Comparison of ENCODE assay signal across 25 cellular contexts in the genomic region with DNA sequence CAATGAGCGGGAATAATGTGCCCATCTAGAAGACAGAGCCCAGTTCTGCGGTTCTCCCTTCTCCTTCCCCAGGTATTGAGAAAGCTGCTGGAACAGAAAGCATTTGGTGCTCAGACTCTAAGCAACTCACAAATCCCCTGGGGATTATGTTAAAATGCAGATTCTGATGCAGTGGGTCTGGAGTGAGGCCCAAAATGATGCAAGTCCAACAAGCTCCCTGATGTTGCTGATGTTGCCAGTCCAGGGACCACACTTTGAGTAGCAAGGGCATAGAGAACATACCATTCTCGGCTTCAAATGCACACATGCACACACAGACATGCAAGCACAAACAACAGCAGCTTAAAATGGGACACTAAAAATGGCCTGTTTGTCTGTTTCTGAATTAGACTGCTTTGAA.
DNase-seq lines count a peak whose midpoint lies in the region; ATAC-seq, FAIRE-seq and TF ChIP-seq lines count a peak whose summit lies in the region.
"Had no signal": no experiment of that assay in that cellular context is flagged by ENCODE, and none has a peak within 500 bp of the region (broad histone marks: within the 10 kb centered on the region; RNA-seq: fewer than 3 reads in every experiment).

No MANE protein-coding gene starts in this region.

- H3K4me3 ChIP-seq in AG10803 (ENCODE audit: low read length) (no peak overlapping the region), RWPE2 (ENCODE audit: severe bottlenecking) (no peak overlapping the region), endothelial cell of umbilical vein (replicated peaks in 1 of 3; ENCODE audit: insufficient read depth in 1 of 3, low read depth in 1 of 3, low read length in 3 of 3) (no peak overlapping the region), keratinocyte (ENCODE audit: control insufficient read depth in 2 of 3, extremely low read depth in 1 of 3, insufficient read depth in 2 of 3, low read depth in 1 of 3, low read length in 3 of 3) (no peak overlapping the region)
- H3K4me3 ChIP-seq: cardiac muscle cell, heart right ventricle, left ventricle myocardium inferior, smooth muscle cell, thyroid gland had no signal

- dilution Hi-C loops in endothelial cell of umbilical vein (cut with MboI; ENCODE audit: extremely low pct_ligation_motif_present, low sequenced_read_pairs) (no loop called here), keratinocyte (cut with MboI; ENCODE audit: extremely low pct_ligation_motif_present, low sequenced_read_pairs) (no loop called here)

- H3K36me3 Mint-ChIP-seq in activated CD8-positive, alpha-beta T cell treated with anti-CD3 and anti-CD28 coated beads, Interleukin-2, amount 10 ng/mL, durations not matched to agents 7 days and 5 days (ENCODE audit: low read depth): no peaks in the 10 kb centered on the region
- H3K36me3 Mint-ChIP-seq: activated naive CD4-positive, alpha-beta T cell treated with anti-CD3 and anti-CD28 coated beads, Interleukin-2, amount 50 U/mL, for 72 hours had no signal

- FAIRE-seq in endothelial cell of umbilical vein (lab: Jason Lieb, UNC) (no peak), keratinocyte (lab: Jason Lieb, UNC) (peak; percentile 76)

- H3K9ac ChIP-seq in endothelial cell of umbilical vein (replicated peaks; ENCODE audit: extremely low read depth, insufficient read depth, low read length) (no peak overlapping the region), keratinocyte (ENCODE audit: control insufficient read depth, extremely low read depth, insufficient read depth, low read length) (no peak overlapping the region)
- H3K9ac ChIP-seq: KMS-11 had no signal

- no peaks in the 10 kb centered on the region for H3K4me1 Mint-ChIP-seq in activated CD8-positive, alpha-beta T cell treated with anti-CD3 and anti-CD28 coated beads, Interleukin-2, amount 10 ng/mL, durations not matched to agents 7 days and 5 days (ENCODE audit: low read depth)
- H3K4me1 Mint-ChIP-seq: activated CD4-positive, alpha-beta T cell treated with anti-CD3 and anti-CD28 coated beads for 36 hours had no signal

- H4K20me1 ChIP-seq in endothelial cell of umbilical vein (replicated peaks; ENCODE audit: control insufficient read depth, extremely low read depth, insufficient read depth, low read length) (no peaks in the 10 kb centered on the region), keratinocyte (ENCODE audit: control insufficient read depth, extremely low read depth, insufficient read depth, low read length) (no peaks in the 10 kb centered on the region)

- BruUV-seq in endothelial cell of umbilical vein (replicated peaks; lab: Mats Ljungman, UMichigan): no TSS peak

- no peaks in the 10 kb centered on the region for H3K36me3 ChIP-seq in RWPE2 (ENCODE audit: low read depth)
- H3K36me3 ChIP-seq in endothelial cell of umbilical vein (ENCODE audit: control insufficient read depth in 2 of 2, extremely low read depth in 1 of 2, insufficient read depth in 2 of 2, low read length in 2 of 2): no peaks in the 10 kb centered on the region
- no peaks in the 10 kb centered on the region for H3K36me3 ChIP-seq in keratinocyte (ENCODE audit: control insufficient read depth in 2 of 2, extremely low read depth in 1 of 2, insufficient read depth in 2 of 2, low read length in 2 of 2)
- H3K36me3 ChIP-seq: cardiac muscle cell, heart right ventricle, left ventricle myocardium inferior, thyroid gland had no signal

- intact Hi-C loops in endothelial cell of umbilical vein (cut with micrococcal nuclease): loop anchor here (10.0 kb wide), 2 partner anchors 388 to 1498 kb away; no protein-coding TSS in a partner anchor

- TF ChIP-seq CTCF in AG10803 (conservative IDR thresholded peaks at IDR 0.05; ENCODE audit: low read length) (no peak), RWPE2 (IDR thresholded peaks at IDR 0.05; ENCODE audit: poor library complexity, severe bottlenecking) (no peak), endothelial cell of umbilical vein (IDR thresholded peaks at IDR 0.05; ENCODE audit: extremely low read depth in 1 of 2, insufficient read depth in 1 of 2, low read depth in 1 of 2, low read length in 2 of 2) (no peak), keratinocyte (optimal IDR thresholded peaks at IDR 0.05 in 1 of 3, IDR thresholded peaks at IDR 0.05 in 1 of 3, conservative IDR thresholded peaks at IDR 0.05 in 1 of 3; ENCODE audit: extremely low read depth in 1 of 3, insufficient read depth in 2 of 3, low read length in 3 of 3) (no peak)

- H3K9me3 ChIP-seq in RWPE2 (ENCODE audit: severe bottlenecking) (no peaks in the 10 kb centered on the region), endothelial cell of umbilical vein (replicated peaks; ENCODE audit: control insufficient read depth, insufficient read depth, low read length) (no peaks in the 10 kb centered on the region), keratinocyte (ENCODE audit: control insufficient read depth, low read depth, low read length) (no peaks in the 10 kb centered on the region)
- H3K9me3 ChIP-seq: heart right ventricle, left ventricle myocardium inferior, thyroid gland had no signal

- peaks cover 8% of the 10 kb centered on the region for H3K27me3 Mint-ChIP-seq in activated CD8-positive, alpha-beta T cell treated with anti-CD3 and anti-CD28 coated beads, Interleukin-2, amount 10 ng/mL, durations not matched to agents 7 days and 5 days (ENCODE audit: low read depth)
- H3K27me3 Mint-ChIP-seq: progenitor cell of endocrine pancreas had no signal

- H3K27ac Mint-ChIP-seq in activated CD8-positive, alpha-beta T cell treated with anti-CD3 and anti-CD28 coated beads, Interleukin-2, amount 10 ng/mL, durations not matched to agents 7 days and 5 days: no peak overlapping the region
- H3K27ac Mint-ChIP-seq: activated CD4-positive, alpha-beta T cell treated with anti-CD3 and anti-CD28 coated beads for 36 hours; activated naive CD4-positive, alpha-beta T cell treated with anti-CD3 and anti-CD28 coated beads, Interleukin-2, amount 50 U/mL, for 72 hours; H9; progenitor cell of endocrine pancreas had no signal

- CTCF ChIA-PET in endothelial cell of umbilical vein (lab: Charles Lee): interaction anchor here (1.2 to 5.4 kb wide), 12 partner anchors 12 to 1296 kb away, joined by 3 to 84 read pairs (median 9); no protein-coding TSS in a partner anchor
- CTCF ChIA-PET in activated CD8-positive, alpha-beta T cell treated with anti-CD3 and anti-CD28 coated beads, Interleukin-2, amount 10 ng/mL, durations not matched to agents 7 days and 5 days (lab: Charles Lee): interaction anchor here (1.1 kb wide), 1 partner anchor 43 kb away, joined by 3 read pairs; no protein-coding TSS in a partner anchor

- no peaks in the 10 kb centered on the region for H3K9me1 ChIP-seq in endothelial cell of umbilical vein (replicated peaks; ENCODE audit: control insufficient read depth, extremely low read depth, insufficient read depth, low read length)
- H3K9me1 ChIP-seq in keratinocyte (ENCODE audit: control insufficient read depth, extremely low read depth, insufficient read depth, low read length): peaks cover 3% of the 10 kb centered on the region

- no peaks in the 10 kb centered on the region for H3K9me3 Mint-ChIP-seq in activated CD8-positive, alpha-beta T cell treated with anti-CD3 and anti-CD28 coated beads, Interleukin-2, amount 10 ng/mL, durations not matched to agents 7 days and 5 days (ENCODE audit: insufficient read depth)
- H3K9me3 Mint-ChIP-seq: activated naive CD4-positive, alpha-beta T cell treated with anti-CD3 and anti-CD28 coated beads, Interleukin-2, amount 50 U/mL, for 72 hours; H9; neural crest cell had no signal

- peak overlapping the region; percentile 80 for H3K27ac ChIP-seq in RWPE2 (ENCODE audit: poor library complexity, severe bottlenecking)
- H3K27ac ChIP-seq in endothelial cell of umbilical vein (ENCODE audit: insufficient read depth, low read depth, low read length): peak overlapping the region; percentile 92
- H3K27ac ChIP-seq in keratinocyte (ENCODE audit: control insufficient read depth, insufficient read depth, low read length): peak overlapping the region; percentile 72
- H3K27ac ChIP-seq: cardiac muscle cell, KMS-11, thyroid gland had no signal

- TF ChIP-seq POLR2A in endothelial cell of umbilical vein (IDR thresholded peaks at IDR 0.05; ENCODE audit: low read depth, low read length): no peak

- POLR2A ChIA-PET in endothelial cell of umbilical vein (lab: Charles Lee): no interaction called here
- POLR2A ChIA-PET in activated CD8-positive, alpha-beta T cell treated with anti-CD3 and anti-CD28 coated beads, Interleukin-2, amount 10 ng/mL, durations not matched to agents 7 days and 5 days (lab: Charles Lee): no interaction called here

- H3K79me2 ChIP-seq in endothelial cell of umbilical vein (ENCODE audit: control insufficient read depth, insufficient read depth, low read length): no peaks in the 10 kb centered on the region
- H3K79me2 ChIP-seq in keratinocyte (ENCODE audit: control insufficient read depth, insufficient read depth, low read length): no peaks in the 10 kb centered on the region

- H3K27me3 ChIP-seq in RWPE2 (ENCODE audit: insufficient read depth, poor library complexity, severe bottlenecking): no peaks in the 10 kb centered on the region
- no peaks in the 10 kb centered on the region for H3K27me3 ChIP-seq in endothelial cell of umbilical vein (ENCODE audit: control insufficient read depth in 2 of 2, insufficient read depth in 2 of 2, low read length in 2 of 2)
- H3K27me3 ChIP-seq in keratinocyte (ENCODE audit: control insufficient read depth, extremely low read depth, insufficient read depth, low read length): no peaks in the 10 kb centered on the region
- H3K27me3 ChIP-seq: cardiac muscle cell, heart right ventricle, thyroid gland had no signal

- H3K4me1 ChIP-seq in RWPE2 (ENCODE audit: insufficient read depth, poor library complexity, severe bottlenecking) (peaks cover 17% of the 10 kb centered on the region), endothelial cell of umbilical vein (ENCODE audit: control insufficient read depth, extremely low read depth, insufficient read depth, low read length) (peaks cover 33% of the 10 kb centered on the region), keratinocyte (ENCODE audit: control insufficient read depth, extremely low read depth, insufficient read depth, low read length) (peaks cover 31% of the 10 kb centered on the region)

- H3K4me3 Mint-ChIP-seq in activated CD8-positive, alpha-beta T cell treated with anti-CD3 and anti-CD28 coated beads, Interleukin-2, amount 10 ng/mL, durations not matched to agents 7 days and 5 days: no peak overlapping the region
- H3K4me3 Mint-ChIP-seq: activated CD4-positive, alpha-beta T cell treated with anti-CD3 and anti-CD28 coated beads for 36 hours; H9; neural crest cell had no signal

- H2AFZ ChIP-seq in endothelial cell of umbilical vein (ENCODE audit: low read depth, low read length): no peak overlapping the region
- peak overlapping the region; percentile 44 for H2AFZ ChIP-seq in keratinocyte (ENCODE audit: control insufficient read depth, low read length)

- ATAC-seq in RWPE2 (ENCODE audit: low read depth): no peak
- ATAC-seq in activated CD8-positive, alpha-beta T cell treated with anti-CD3 and anti-CD28 coated beads, Interleukin-2, amount 10 ng/mL, durations not matched to agents 7 days and 5 days: no peak
- ATAC-seq: activated CD4-positive, alpha-beta T cell treated with anti-CD3 and anti-CD28 coated beads for 36 hours; activated naive CD4-positive, alpha-beta T cell treated with anti-CD3 and anti-CD28 coated beads, Interleukin-2, amount 50 U/mL, for 72 hours had no signal

- H3K4me2 ChIP-seq in endothelial cell of umbilical vein (ENCODE audit: insufficient read depth, low read length): no peak overlapping the region
- H3K4me2 ChIP-seq in keratinocyte (ENCODE audit: control insufficient read depth, extremely low read depth, insufficient read depth, low read depth, low read length): peak overlapping the region; percentile 3
- H3K4me2 ChIP-seq: KMS-11, smooth muscle cell had no signal

- DNase-seq in AG10803 (ENCODE audit: low read depth) (peak; percentile 43), RWPE2 (ENCODE audit: low spot score) (no peak), endothelial cell of umbilical vein (ENCODE audit: low read depth, low spot score) (no peak), keratinocyte (ENCODE audit: low read depth, low spot score) (no peak), NCI-H345 (lab: John Stamatoyannopoulos, UW) (no peak), SKM-1 (lab: John Stamatoyannopoulos, UW; ENCODE audit: unreplicated experiment) (no peak), Ammon's horn (ENCODE audit: low spot score) (no peak)
- DNase-seq in activated CD8-positive, alpha-beta T cell treated with anti-CD3 and anti-CD28 coated beads, Interleukin-2, amount 10 ng/mL, durations not matched to agents 7 days and 5 days: no peak
- DNase-seq: activated CD4-positive, alpha-beta T cell treated with anti-CD3 and anti-CD28 coated beads for 36 hours; DND-41; H9; heart right ventricle; left ventricle myocardium inferior; NCI-H2029 treated with DMSO at 0.1 percent for 48 hours; NCI-H510A; RPMI8226; stimulated activated CD4-positive, alpha-beta T cell treated with anti-CD3 and anti-CD28 coated beads, Interleukin-2, amount 100 ng/mL, for 48 hours; stimulated activated naive CD4-positive, alpha-beta T cell treated with Interleukin-2 at 50 U/mL for 16 hours; thyroid gland had no signal
